8 cellular contexts compared by ENCODE assay signal in genomic region chr10:72328829-72329204, GRCh38. TPM values are rescaled to one million over a fixed set of nuclear protein-coding genes. Genes with fewer than 3 reads are reported as not detected.
A peak's percentile ranks its signal among the peaks of the same experiment; 100 is the strongest.
DNase-seq lines count a peak whose midpoint lies in the region; ATAC-seq and TF ChIP-seq lines count a peak whose summit lies in the region.

No MANE protein-coding gene starts in this region.

- H3K9me3 Mint-ChIP-seq in CD4-positive, alpha-beta T cell = no peaks in the 10 kb centered on the region
- H3K9me3 Mint-ChIP-seq in WTC11 = peaks cover 5% of the 10 kb centered on the region; the same call in 1 of the 2 replicates

- H3K36me3 ChIP-seq in neutrophil = peaks cover 7% of the 10 kb centered on the region

- peak overlapping the region; percentile 7 for H3K27ac ChIP-seq in CD4-positive, alpha-beta T cell (ENCODE audit: low read depth, low read length)
- H3K27ac ChIP-seq in caudate nucleus (ENCODE audit: low read depth, low read length) (peak overlapping the region; percentile 68), neutrophil (peak overlapping the region; percentile 68)

- H3K27ac Mint-ChIP-seq in CD4-positive, alpha-beta T cell = peak overlapping the region; percentile 92
- no peak overlapping the region for H3K27ac Mint-ChIP-seq in WTC11

- intact Hi-C loops in CD4-positive, alpha-beta T cell (cut with DNase I, micrococcal nuclease) = no loop called here

- no peaks in the 10 kb centered on the region for H3K27me3 Mint-ChIP-seq in CD4-positive, alpha-beta T cell
- H3K27me3 Mint-ChIP-seq in WTC11 (ENCODE audit: low read depth) = no peaks in the 10 kb centered on the region

- peaks cover 86 to 94% of the 10 kb centered on the region in 2 experiments for H3K4me1 ChIP-seq in neutrophil (ENCODE audit: control insufficient read depth in 1 of 2, insufficient read depth in 1 of 2, low read depth in 1 of 2, low read length in 1 of 2)

- H3K4me3 ChIP-seq in neutrophil (ENCODE audit: low read depth in 1 of 2, low read length in 1 of 2) = no peak overlapping the region

- no peak for ATAC-seq in CD4-positive, alpha-beta T cell (ENCODE audit: poor library complexity)
- ATAC-seq in HG03565 (IDR thresholded peaks at IDR 0.05; ENCODE audit: unreplicated experiment) (no peak), WTC11 (no peak)

- H3K4me1 Mint-ChIP-seq in CD4-positive, alpha-beta T cell (ENCODE audit: low read depth) = peaks cover 79% of the 10 kb centered on the region
- peaks cover 47% of the 10 kb centered on the region for H3K4me1 Mint-ChIP-seq in WTC11

- no peaks in the 10 kb centered on the region for H3K9me3 ChIP-seq in CD4-positive, alpha-beta T cell (ENCODE audit: control insufficient read depth, low read length)
- no peaks in the 10 kb centered on the region for H3K9me3 ChIP-seq in neutrophil

- CTCF ChIA-PET in CD4-positive, alpha-beta T cell (lab: Charles Lee) = interaction anchor here (1.0 to 3.9 kb wide), 2 partner anchors 54 to 240 kb away, joined by 3 to 23 read pairs; partner anchors contain the start of genes DDIT4 and SPOCK2
- CTCF ChIA-PET in WTC11 (lab: Charles Lee) = interaction anchor here (0.8 to 2.3 kb wide), 16 partner anchors 8 to 284 kb away, joined by 3 to 22 read pairs (median 4); partner anchors contain the start of genes ANAPC16, ASCC1 and DDIT4

- no peak for TF ChIP-seq CTCF in CD4-positive, alpha-beta T cell (IDR thresholded peaks at IDR 0.05)
- TF ChIP-seq CTCF in neutrophil (IDR thresholded peaks at IDR 0.05) = no peak
- no peak for TF ChIP-seq CTCF in WTC11 (IDR thresholded peaks at IDR 0.05)

- peak overlapping the region; percentile 67 for H3K4me3 Mint-ChIP-seq in CD4-positive, alpha-beta T cell
- H3K4me3 Mint-ChIP-seq in WTC11 = no peak overlapping the region

- POLR2A ChIA-PET in CD4-positive, alpha-beta T cell (lab: Charles Lee) = interaction anchor here (4.2 to 5.8 kb wide), 2 partner anchors 8 to 53 kb away, joined by 28 to 84 read pairs; no protein-coding TSS in a partner anchor
- POLR2A ChIA-PET in WTC11 (lab: Charles Lee) = interaction anchor here (0.5 to 4.3 kb wide), 4 partner anchors 51 to 768 kb away, joined by 3 to 36 read pairs (median 6); partner anchors contain the start of genes DDIT4 and P4HA1

- peaks cover 5% of the 10 kb centered on the region for H3K36me3 Mint-ChIP-seq in CD4-positive, alpha-beta T cell (ENCODE audit: low read depth)
- H3K36me3 Mint-ChIP-seq in WTC11 = no peaks in the 10 kb centered on the region; the same call in 1 of the 2 replicates

- DNase-seq in CD4-positive, alpha-beta T cell = no peak
- DNase-seq in NOMO-1 treated with DMSO at 0.1 percent for 48 hours (lab: John Stamatoyannopoulos, UW; ENCODE audit: unreplicated experiment) (peak; percentile 31), caudate nucleus (lab: John Stamatoyannopoulos, UW) (no peak), COR-L47 (lab: John Stamatoyannopoulos, UW) (no peak), SK-N-DZ (ENCODE audit: low spot score) (no peak), WTC11 (ENCODE audit: low spot score) (no peak)

- no peaks in the 10 kb centered on the region for H3K27me3 ChIP-seq in CD4-positive, alpha-beta T cell (ENCODE audit: control insufficient read depth, insufficient read depth, low read length)
- no peaks in the 10 kb centered on the region for H3K27me3 ChIP-seq in neutrophil

TF ChIP-seq in WTC11, 78 proteins besides CTCF, POLR2A, EP300 and RAD21 (continues in another document):
- TF ChIP-seq KAT7 (CRISPR knock-in tag; IDR thresholded peaks at IDR 0.05; ENCODE audit: borderline replicate concordance) (no peak), ZNF317 (CRISPR knock-in tag; IDR thresholded peaks at IDR 0.05; ENCODE audit: borderline replicate concordance, low read depth) (no peak), ZSCAN18 (CRISPR knock-in tag; IDR thresholded peaks at IDR 0.05) (no peak), SMAD3 (CRISPR knock-in tag; IDR thresholded peaks at IDR 0.05; ENCODE audit: borderline replicate concordance) (no peak), PRDM15 (CRISPR knock-in tag; IDR thresholded peaks at IDR 0.05) (no peak), E2F5 (CRISPR knock-in tag; IDR thresholded peaks at IDR 0.05) (no peak)
- TF ChIP-seq, protein P1, sequence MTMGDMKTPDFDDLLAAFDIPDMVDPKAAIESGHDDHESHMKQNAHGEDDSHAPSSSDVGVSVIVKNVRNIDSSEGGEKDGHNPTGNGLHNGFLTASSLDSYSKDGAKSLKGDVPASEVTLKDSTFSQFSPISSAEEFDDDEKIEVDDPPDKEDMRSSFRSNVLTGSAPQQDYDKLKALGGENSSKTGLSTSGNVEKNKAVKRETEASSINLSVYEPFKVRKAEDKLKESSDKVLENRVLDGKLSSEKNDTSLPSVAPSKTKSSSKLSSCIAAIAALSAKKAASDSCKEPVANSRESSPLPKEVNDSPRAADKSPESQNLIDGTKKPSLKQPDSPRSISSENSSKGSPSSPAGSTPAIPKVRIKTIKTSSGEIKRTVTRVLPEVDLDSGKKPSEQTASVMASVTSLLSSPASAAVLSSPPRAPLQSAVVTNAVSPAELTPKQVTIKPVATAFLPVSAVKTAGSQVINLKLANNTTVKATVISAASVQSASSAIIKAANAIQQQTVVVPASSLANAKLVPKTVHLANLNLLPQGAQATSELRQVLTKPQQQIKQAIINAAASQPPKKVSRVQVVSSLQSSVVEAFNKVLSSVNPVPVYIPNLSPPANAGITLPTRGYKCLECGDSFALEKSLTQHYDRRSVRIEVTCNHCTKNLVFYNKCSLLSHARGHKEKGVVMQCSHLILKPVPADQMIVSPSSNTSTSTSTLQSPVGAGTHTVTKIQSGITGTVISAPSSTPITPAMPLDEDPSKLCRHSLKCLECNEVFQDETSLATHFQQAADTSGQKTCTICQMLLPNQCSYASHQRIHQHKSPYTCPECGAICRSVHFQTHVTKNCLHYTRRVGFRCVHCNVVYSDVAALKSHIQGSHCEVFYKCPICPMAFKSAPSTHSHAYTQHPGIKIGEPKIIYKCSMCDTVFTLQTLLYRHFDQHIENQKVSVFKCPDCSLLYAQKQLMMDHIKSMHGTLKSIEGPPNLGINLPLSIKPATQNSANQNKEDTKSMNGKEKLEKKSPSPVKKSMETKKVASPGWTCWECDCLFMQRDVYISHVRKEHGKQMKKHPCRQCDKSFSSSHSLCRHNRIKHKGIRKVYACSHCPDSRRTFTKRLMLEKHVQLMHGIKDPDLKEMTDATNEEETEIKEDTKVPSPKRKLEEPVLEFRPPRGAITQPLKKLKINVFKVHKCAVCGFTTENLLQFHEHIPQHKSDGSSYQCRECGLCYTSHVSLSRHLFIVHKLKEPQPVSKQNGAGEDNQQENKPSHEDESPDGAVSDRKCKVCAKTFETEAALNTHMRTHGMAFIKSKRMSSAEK (CRISPR knock-in tag; IDR thresholded peaks at IDR 0.05; ENCODE audit: borderline replicate concordance) = no peak

RNA-seq across cellular contexts. Expression of gene DNAJB12, which starts 25.9 kb away (rescaled TPM):
- 10 to 100 TPM; 25.2 to 27.0 TPM for total RNA-seq in CD4-positive, alpha-beta T cell
- 17.7 and 18.7 TPM in 2 replicates for polyA plus RNA-seq in SK-N-DZ (2014; cell fraction: cytosol; rRNA removed)
- 20.4 and 30.5 TPM in 2 replicates for polyA plus RNA-seq in SK-N-DZ (2014; cell fraction: nucleus; rRNA removed)
- 19.3 to 21.6 TPM (median 20.0 TPM) in 3 replicates for total RNA-seq in WTC11 (2021)

RNA-seq across cellular contexts. Expression of gene DDIT4, which starts 55.1 kb away (rescaled TPM):
- total RNA-seq in CD4-positive, alpha-beta T cell = 100 to 1,000 TPM; 427 to 436 TPM
- 50.3 and 61.1 TPM in 2 replicates for polyA plus RNA-seq in SK-N-DZ (2014; cell fraction: cytosol; rRNA removed)
- 30.1 and 38.3 TPM in 2 replicates for polyA plus RNA-seq in SK-N-DZ (2014; cell fraction: nucleus; rRNA removed)
- total RNA-seq in WTC11 (2021) = 118 to 158 TPM (median 153 TPM) in 3 replicates

Comparison
In these comparisons a context has a peak if more than half of its experiments do, and no peak if none do; other contexts are left out.
1. H3K27ac ChIP-seq: peak in every context shown above with its lines; median percentile 68 in caudate nucleus; 68 in neutrophil; 7 in CD4-positive, alpha-beta T cell.